23 cellular contexts compared by ENCODE assay signal in the genomic region with DNA sequence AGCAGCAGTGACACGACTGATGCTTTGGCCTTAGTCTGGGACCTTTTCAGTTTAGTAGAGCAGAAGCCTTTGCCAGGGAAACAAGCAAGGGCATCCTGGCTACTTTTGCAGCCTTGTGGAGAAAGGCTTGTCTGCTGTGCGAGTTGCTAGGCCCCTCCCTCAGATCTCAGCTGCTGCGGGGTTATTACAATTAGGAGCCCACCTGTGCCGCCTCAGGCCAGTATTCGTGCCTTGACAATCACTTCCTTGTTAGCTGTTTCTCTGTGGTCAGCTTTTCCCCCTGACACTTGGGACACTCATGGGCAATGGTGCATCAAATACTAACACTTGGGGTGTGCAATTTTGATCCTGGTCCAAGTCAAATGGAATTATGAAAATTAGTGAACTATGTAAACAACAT.
"Had no signal": no experiment of that assay in that cellular context is flagged by ENCODE, and none has a peak within 500 bp of the region (broad histone marks: within the 10 kb centered on the region; RNA-seq: fewer than 3 reads in every experiment).

No MANE protein-coding gene starts in this region.

- DNase-seq: effector CD8-positive, alpha-beta T cell; endodermal cell; foreskin fibroblast; gastrocnemius medialis; head of caudate nucleus; kidney; natural killer cell; occipital lobe; ovary; posterior cingulate gyrus; psoas muscle; right cardiac atrium; sigmoid colon; stimulated activated CD4-positive, alpha-beta T cell treated with anti-CD3 and anti-CD28 coated beads, Interleukin-2, amount 100 ng/mL, for 24 hours; stimulated activated CD4-positive, alpha-beta T cell treated with anti-CD3 and anti-CD28 coated beads, Interleukin-4, amount 100 ng/mL, for 24 hours; stimulated activated naive CD8-positive, alpha-beta T cell treated with anti-CD3 and anti-CD28 coated beads, Interleukin-15, Interleukin-2, amounts not matched to agents 100 U/mL and 50 U/mL, for 24 hours; substantia nigra; testis; tibial artery; upper lobe of left lung; uterus had no signal

- H3K27me3 ChIP-seq: gastrocnemius medialis, ovary, sigmoid colon, testis, tibial artery, upper lobe of left lung, uterus had no signal

- H3K4me3 ChIP-seq: gastrocnemius medialis, lung, ovary, psoas muscle, sigmoid colon, testis, tibial artery, upper lobe of left lung, uterus had no signal

- H3K27ac ChIP-seq: epithelial cell of prostate, gastrocnemius medialis, ovary, psoas muscle, sigmoid colon, testis, tibial artery, upper lobe of left lung, uterus had no signal

- H3K9me3 ChIP-seq: gastrocnemius medialis, ovary, psoas muscle, sigmoid colon, testis, tibial artery, upper lobe of left lung, uterus had no signal

- H3K36me3 ChIP-seq: gastrocnemius medialis, ovary, sigmoid colon, tibial artery, upper lobe of left lung, uterus had no signal

- H3K4me1 ChIP-seq: gastrocnemius medialis, psoas muscle, sigmoid colon, testis, tibial artery, upper lobe of left lung, uterus had no signal

- FAIRE-seq: kidney had no signal
